ENCODE assay signal across 29 cellular contexts in the genomic region with DNA sequence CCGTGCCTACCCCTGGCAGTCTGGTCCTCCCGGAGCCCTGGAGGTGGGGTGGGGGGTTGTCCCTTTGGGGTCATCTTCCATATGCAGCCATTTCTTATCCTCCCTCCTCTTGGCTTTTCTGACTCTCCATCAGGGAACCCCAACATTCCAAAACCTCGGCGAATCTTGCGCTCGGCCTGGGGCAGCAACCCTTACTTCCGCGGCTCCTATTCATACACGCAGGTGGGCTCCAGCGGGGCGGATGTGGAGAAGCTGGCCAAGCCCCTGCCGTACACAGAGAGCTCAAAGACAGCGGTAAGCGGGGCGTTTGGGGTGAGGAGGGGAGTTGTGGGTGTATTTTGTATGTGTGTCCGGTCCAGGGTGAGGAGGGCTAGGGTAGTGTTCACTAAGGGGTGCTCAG.
"Had no signal": no experiment of that assay in that cellular context is flagged by ENCODE, and none has a peak within 500 bp of the region (broad histone marks: within the 10 kb centered on the region; RNA-seq: fewer than 3 reads in every experiment).

No MANE protein-coding gene starts in this region.

- H3K4me1 ChIP-seq: SJSA1 had no signal

- H3K9ac ChIP-seq: SK-N-SH had no signal

- DNase-seq: activated CD4-positive, alpha-beta memory T cell treated with anti-CD3 and anti-CD28 coated beads for 36 hours; activated CD4-positive, alpha-beta T cell treated with anti-CD3 and anti-CD28 coated beads, Interleukin-2, amount 50 U/mL, for 1 hour; activated CD8-positive, alpha-beta memory T cell treated with anti-CD3 and anti-CD28 coated beads, Interleukin-2, amount 50 U/mL, for 4 hours; activated gamma-delta T cell treated with Interleukin-2 at 50 U/mL for 16 hours; activated naive CD4-positive, alpha-beta T cell treated with anti-CD3 and anti-CD28 coated beads for 36 hours; activated T-cell treated with anti-CD3 and anti-CD28 coated beads for 4 hours; activated T-cell treated with anti-CD3 and anti-CD28 coated beads, Interleukin-2, amount 50 U/mL, for 4 hours; anterior cingulate cortex; Kasumi-1; KG1; MG63; MV-4-11; NCI-H1092; NCI-H1436 treated with DMSO at 0.1 percent for 48 hours; NCI-H1694 treated with DMSO at 0.1 percent for 48 hours; NCI-H2029; NCI-H524 treated with DMSO at 0.1 percent for 48 hours; RPMI8226; SHP77 treated with DMSO at 0.1 percent for 48 hours; SK-N-SH had no signal

- H3K4me2 ChIP-seq: SK-N-SH had no signal

- H3K36me3 ChIP-seq: MG63 had no signal

- H3K4me3 ChIP-seq: MG63, SJSA1 had no signal

- H3K27me3 ChIP-seq: MG63, SJSA1 had no signal

- H3K4me3 Mint-ChIP-seq: activated CD4-positive, alpha-beta memory T cell treated with anti-CD3 and anti-CD28 coated beads for 36 hours; activated naive CD4-positive, alpha-beta T cell treated with anti-CD3 and anti-CD28 coated beads for 36 hours; activated T-cell treated with anti-CD3 and anti-CD28 coated beads, Interleukin-2, amount 50 U/mL, for 4 hours; activated T-helper 1 cell treated with anti-CD3 and anti-CD28 coated beads, Interleukin-12 subunit alpha, Interleukin-12 subunit beta, Interleukin-2, Interleukin-4 antibody, amounts not matched to agents 30 ng/mL and 10 ng/mL and 1 ng/mL, durations not matched to agents 14 hours and 24 hours and 36 hours; brain; T-helper 1 cell treated with Interleukin-12 subunit alpha and Interleukin-12 subunit beta and Interleukin-4 antibody, amounts not matched to agents 30 μg/mL and 1 μg/mL, for 36 hours; T-helper 2 cell treated with Interferon-gamma antibody and Interleukin-4, amounts not matched to agents 5 μg/mL and 100 μg/mL, for 36 hours had no signal

- H3K9me3 ChIP-seq: MG63, SJSA1, SK-N-SH had no signal

- H3K4me1 Mint-ChIP-seq: brain had no signal

- H3K27ac ChIP-seq: SJSA1 had no signal

- H3K27me3 Mint-ChIP-seq: brain had no signal

- FAIRE-seq: bronchial epithelial cell, TTC549 had no signal

- H3K9me3 Mint-ChIP-seq: activated CD4-positive, alpha-beta memory T cell treated with anti-CD3 and anti-CD28 coated beads for 36 hours; activated naive CD4-positive, alpha-beta T cell treated with anti-CD3 and anti-CD28 coated beads for 36 hours; activated naive CD4-positive, alpha-beta T cell treated with anti-CD3 and anti-CD28 coated beads, Interleukin-2, amount 50 U/mL, for 72 hours; activated T-cell treated with anti-CD3 and anti-CD28 coated beads, Interleukin-2, amount 50 U/mL, for 4 hours; activated T-helper 1 cell treated with anti-CD3 and anti-CD28 coated beads, Interleukin-12 subunit alpha, Interleukin-12 subunit beta, Interleukin-2, Interleukin-4 antibody, amounts not matched to agents 30 ng/mL and 10 ng/mL and 1 ng/mL, durations not matched to agents 14 hours and 24 hours and 36 hours; T-helper 1 cell treated with Interleukin-12 subunit alpha and Interleukin-12 subunit beta and Interleukin-4 antibody, amounts not matched to agents 30 μg/mL and 1 μg/mL, for 36 hours; T-helper 2 cell treated with Interferon-gamma antibody and Interleukin-4, amounts not matched to agents 5 μg/mL and 100 μg/mL, for 36 hours had no signal

- ATAC-seq: activated naive CD4-positive, alpha-beta T cell treated with anti-CD3 and anti-CD28 coated beads, Interleukin-2, amount 50 U/mL, for 72 hours; activated T-cell treated with anti-CD3 and anti-CD28 coated beads, Interleukin-2, amount 50 U/mL, for 4 hours; Panc1 had no signal

- H3K27ac Mint-ChIP-seq: activated CD4-positive, alpha-beta memory T cell treated with anti-CD3 and anti-CD28 coated beads for 36 hours; activated naive CD4-positive, alpha-beta T cell treated with anti-CD3 and anti-CD28 coated beads for 36 hours; activated naive CD4-positive, alpha-beta T cell treated with anti-CD3 and anti-CD28 coated beads, Interleukin-2, amount 50 U/mL, for 72 hours; activated T-helper 1 cell treated with anti-CD3 and anti-CD28 coated beads, Interleukin-12 subunit alpha, Interleukin-12 subunit beta, Interleukin-2, Interleukin-4 antibody, amounts not matched to agents 30 ng/mL and 10 ng/mL and 1 ng/mL, durations not matched to agents 14 hours and 24 hours and 36 hours; brain; T-helper 1 cell treated with Interleukin-12 subunit alpha and Interleukin-12 subunit beta and Interleukin-4 antibody, amounts not matched to agents 30 μg/mL and 1 μg/mL, for 36 hours; T-helper 2 cell treated with Interferon-gamma antibody and Interleukin-4, amounts not matched to agents 5 μg/mL and 100 μg/mL, for 36 hours had no signal

- H3K36me3 Mint-ChIP-seq: activated CD4-positive, alpha-beta memory T cell treated with anti-CD3 and anti-CD28 coated beads for 36 hours had no signal
